21 cellular contexts compared by ENCODE assay signal in the genomic region with DNA sequence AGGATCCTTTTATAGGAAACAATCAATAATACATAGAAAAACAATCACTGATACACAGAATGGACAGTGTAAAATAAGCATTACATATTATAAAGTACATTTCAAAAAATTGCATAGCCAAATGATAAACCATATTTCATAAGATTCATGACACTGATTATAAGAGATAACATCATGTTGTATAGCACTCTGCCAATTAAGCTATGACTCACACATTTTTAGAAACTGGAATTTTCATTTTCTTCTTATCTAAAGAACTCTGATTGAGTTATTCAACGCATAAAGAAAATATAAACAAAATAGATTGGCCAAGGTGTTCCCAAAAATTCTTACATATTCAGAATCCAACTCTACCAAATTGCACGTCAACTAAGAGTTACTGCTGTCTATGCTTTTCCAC. TPM values are rescaled to one million over a fixed set of nuclear protein-coding genes. Genes with fewer than 3 reads are reported as not detected.
DNase-seq lines count a peak whose midpoint lies in the region; ATAC-seq and TF ChIP-seq lines count a peak whose summit lies in the region.
"Had no signal": no experiment of that assay in that cellular context is flagged by ENCODE, and none has a peak within 500 bp of the region (broad histone marks: within the 10 kb centered on the region; RNA-seq: fewer than 3 reads in every experiment).

No MANE protein-coding gene starts in this region.

- H3K36me3 ChIP-seq in SK-N-SH (replicated peaks in 1 of 2; ENCODE audit: control insufficient read depth in 1 of 2, insufficient read depth in 2 of 2, low read length in 1 of 2) (no peaks in the 10 kb centered on the region), adipocyte (ENCODE audit: control insufficient read depth, insufficient read depth, low read length, severe bottlenecking) (no peaks in the 10 kb centered on the region)
- H3K36me3 ChIP-seq: BE2C; BLaER1 treated with 17β-estradiol and CSF1 and Interleukin-3, amounts not matched to agents 10 nM and 100 nM had no signal

- no peak overlapping the region for H3K27ac ChIP-seq in SK-N-SH (ENCODE audit: low read depth in 2 of 2, low read length in 1 of 2)
- H3K27ac ChIP-seq: A549; BLaER1 treated with 17β-estradiol and CSF1 and Interleukin-3, amounts not matched to agents 10 nM and 100 nM; GM23248 had no signal

- H4K20me1 ChIP-seq in SK-N-SH (ENCODE audit: insufficient read depth): no peaks in the 10 kb centered on the region
- H4K20me1 ChIP-seq: BLaER1 treated with 17β-estradiol and CSF1 and Interleukin-3, amounts not matched to agents 10 nM and 100 nM had no signal

- TF ChIP-seq CTCF in SK-N-SH (IDR thresholded peaks at IDR 0.05): no peak
- no peak for TF ChIP-seq CTCF in glutamatergic neuron (IDR thresholded peaks at IDR 0.05; ENCODE audit: partially characterized antibody, unreplicated experiment)

- H3K4me1 Mint-ChIP-seq in glutamatergic neuron (ENCODE audit: low read depth, unreplicated experiment): peaks cover 44% of the 10 kb centered on the region

- H3K27me3 Mint-ChIP-seq in glutamatergic neuron (ENCODE audit: unreplicated experiment): peaks cover 11% of the 10 kb centered on the region

- H3K4me1 ChIP-seq in SK-N-SH (ENCODE audit: control insufficient read depth in 1 of 2, insufficient read depth in 2 of 2, low read depth in 1 of 2, low read length in 1 of 2) (peaks cover 0 to 3% of the 10 kb centered on the region in 2 experiments; a peak in 1 of 4 replicates), adipocyte (ENCODE audit: control insufficient read depth, insufficient read depth, low read length) (peaks cover 50% of the 10 kb centered on the region)
- H3K4me1 ChIP-seq: A549, BE2C had no signal

- no peak for TF ChIP-seq EP300 in SK-N-SH (IDR thresholded peaks at IDR 0.05; ENCODE audit: borderline replicate concordance in 1 of 2, low read depth in 1 of 2, low read length in 1 of 2)

- H3K9me3 Mint-ChIP-seq in glutamatergic neuron (ENCODE audit: unreplicated experiment): peaks cover 19% of the 10 kb centered on the region
- H3K9me3 Mint-ChIP-seq: CD14-positive monocyte; CD4-positive, alpha-beta T cell had no signal

- H3K9ac ChIP-seq in SK-N-SH (no peak overlapping the region), adipocyte (ENCODE audit: low read length) (no peak overlapping the region)
- H3K9ac ChIP-seq: BLaER1 treated with 17β-estradiol and CSF1 and Interleukin-3, amounts not matched to agents 10 nM and 100 nM; GM23248 had no signal

- H2AFZ ChIP-seq in SK-N-SH (ENCODE audit: low read depth): no peak overlapping the region
- H2AFZ ChIP-seq: GM23248 had no signal

- POLR2A ChIA-PET in SK-N-SH (lab: Yijun Ruan, JAX): no interaction called here

- H3K4me2 ChIP-seq in SK-N-SH: no peak overlapping the region
- H3K4me2 ChIP-seq: A549 had no signal

- H3K4me3 Mint-ChIP-seq in glutamatergic neuron (ENCODE audit: unreplicated experiment): peak overlapping the region; percentile 98
- H3K4me3 Mint-ChIP-seq: CD14-positive monocyte; CD4-positive, alpha-beta T cell; CD8-positive, alpha-beta memory T cell had no signal

- DNase-seq in SK-N-SH: no peak
- DNase-seq in adipocyte (ENCODE audit: low read depth): no peak
- DNase-seq in glutamatergic neuron: no peak
- DNase-seq in activated CD8-positive, alpha-beta memory T cell treated with anti-CD3 and anti-CD28 coated beads, Interleukin-2, amount 50 U/mL, for 48 hours: no peak
- no peak for DNase-seq in anterior cingulate cortex (lab: John Stamatoyannopoulos, UW)
- DNase-seq: 8988T; ACHN; AML-193; BE2C; CD4-positive, alpha-beta T cell; CD8-positive, alpha-beta memory T cell; DMS53; DMS79 treated with DMSO at 0.1 percent for 48 hours; GF-D8; GM23248; HCEC 1CT had no signal

- no peaks in the 10 kb centered on the region for H3F3A ChIP-seq in SK-N-SH (replicated peaks; ENCODE audit: insufficient read depth)

- TF ChIP-seq RAD21 in SK-N-SH (IDR thresholded peaks at IDR 0.05; ENCODE audit: low read length): no peak

- H3K9me2 ChIP-seq in SK-N-SH: no peaks in the 10 kb centered on the region

- H3K27me3 ChIP-seq in SK-N-SH (ENCODE audit: insufficient read depth) (peaks cover 8% of the 10 kb centered on the region; the same call in 1 of the 2 replicates), adipocyte (replicated peaks; ENCODE audit: control insufficient read depth, insufficient read depth, low read length) (no peaks in the 10 kb centered on the region)
- H3K27me3 ChIP-seq: BE2C; BLaER1 treated with 17β-estradiol and CSF1 and Interleukin-3, amounts not matched to agents 10 nM and 100 nM had no signal

- WGBS in SK-N-SH (ENCODE audit: low lambda C conversion rate): 20% methylated on average over 2 of the region's 2 CpGs

- ATAC-seq in SK-N-SH treated with all-trans-retinoic acid at 6 μM for 48 hours (no peak), GM21360 (IDR thresholded peaks at IDR 0.05; ENCODE audit: unreplicated experiment) (no peak)
- ATAC-seq: A549 had no signal

- peaks cover 8% of the 10 kb centered on the region for H3K36me3 Mint-ChIP-seq in glutamatergic neuron (ENCODE audit: unreplicated experiment)
- H3K36me3 Mint-ChIP-seq: CD8-positive, alpha-beta memory T cell had no signal

- CTCF ChIA-PET in SK-N-SH (lab: Yijun Ruan, JAX): interaction anchor here (1.0 kb wide), 1 partner anchor 12 kb away, joined by 4 read pairs; no protein-coding TSS in a partner anchor

- H3K4me3 ChIP-seq in SK-N-SH (ENCODE audit: low read depth in 2 of 2, low read length in 1 of 2): no peak overlapping the region
- H3K4me3 ChIP-seq in adipocyte (ENCODE audit: low read length): peak overlapping the region; percentile 10
- H3K4me3 ChIP-seq: A549; BLaER1 treated with 17β-estradiol and CSF1 and Interleukin-3, amounts not matched to agents 10 nM and 100 nM; GM23248 had no signal

- H3K27ac Mint-ChIP-seq in glutamatergic neuron (ENCODE audit: unreplicated experiment): peak overlapping the region; percentile 87
- H3K27ac Mint-ChIP-seq: CD14-positive monocyte; CD4-positive, alpha-beta T cell; CD8-positive, alpha-beta memory T cell had no signal

- H3K9me3 ChIP-seq in SK-N-SH (no peaks in the 10 kb centered on the region), adipocyte (ENCODE audit: control insufficient read depth, low read length) (no peaks in the 10 kb centered on the region)
- H3K9me3 ChIP-seq: A549, BE2C had no signal

- no peaks in the 10 kb centered on the region for H3K79me2 ChIP-seq in SK-N-SH (ENCODE audit: insufficient read depth)

TF ChIP-seq in SK-N-SH treated with all-trans-retinoic acid at 6 μM for 48 hours, 23 proteins besides CTCF, POLR2A, EP300 and RAD21:
- peak; percentile 32; the same call in 1 of the 2 replicates for TF ChIP-seq ISL1 (CRISPR knock-in tag; IDR thresholded peaks at IDR 0.05)
- TF ChIP-seq, protein P1, sequence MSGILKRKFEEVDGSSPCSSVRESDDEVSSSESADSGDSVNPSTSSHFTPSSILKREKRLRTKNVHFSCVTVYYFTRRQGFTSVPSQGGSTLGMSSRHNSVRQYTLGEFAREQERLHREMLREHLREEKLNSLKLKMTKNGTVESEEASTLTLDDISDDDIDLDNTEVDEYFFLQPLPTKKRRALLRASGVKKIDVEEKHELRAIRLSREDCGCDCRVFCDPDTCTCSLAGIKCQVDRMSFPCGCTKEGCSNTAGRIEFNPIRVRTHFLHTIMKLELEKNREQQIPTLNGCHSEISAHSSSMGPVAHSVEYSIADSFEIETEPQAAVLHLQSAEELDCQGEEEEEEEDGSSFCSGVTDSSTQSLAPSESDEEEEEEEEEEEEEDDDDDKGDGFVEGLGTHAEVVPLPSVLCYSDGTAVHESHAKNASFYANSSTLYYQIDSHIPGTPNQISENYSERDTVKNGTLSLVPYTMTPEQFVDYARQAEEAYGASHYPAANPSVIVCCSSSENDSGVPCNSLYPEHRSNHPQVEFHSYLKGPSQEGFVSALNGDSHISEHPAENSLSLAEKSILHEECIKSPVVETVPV (CRISPR knock-in tag; IDR thresholded peaks at IDR 0.05): no peak

TF ChIP-seq in SK-N-SH, 30 proteins besides CTCF, POLR2A, EP300 and RAD21:
- TF ChIP-seq TAF1 (IDR thresholded peaks at IDR 0.05; ENCODE audit: borderline replicate concordance, low read depth, low read length): no peak
- TF ChIP-seq NFIC (IDR thresholded peaks at IDR 0.05; ENCODE audit: borderline replicate concordance): no peak
- TF ChIP-seq RFX5 (IDR thresholded peaks at IDR 0.05; ENCODE audit: low read length): no peak
- TF ChIP-seq, protein P2, sequence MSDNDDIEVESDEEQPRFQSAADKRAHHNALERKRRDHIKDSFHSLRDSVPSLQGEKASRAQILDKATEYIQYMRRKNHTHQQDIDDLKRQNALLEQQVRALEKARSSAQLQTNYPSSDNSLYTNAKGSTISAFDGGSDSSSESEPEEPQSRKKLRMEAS (IDR thresholded peaks at IDR 0.05; ENCODE audit: low read depth): no peak

RNA-seq across cellular contexts. Expression of gene EPB41L3, which starts 5.9 kb away (rescaled TPM):
- polyA plus RNA-seq in SK-N-SH (2012; rRNA removed): 0.15 and 0.84 TPM in 2 replicates
- 0.22 and 0.32 TPM in 2 replicates for polyA plus RNA-seq in SK-N-SH (2012; cell fraction: cytosol; rRNA removed)
- polyA plus RNA-seq in SK-N-SH (2012; cell fraction: nucleus; rRNA removed): 0.21 and 0.39 TPM in 2 replicates
- 368 TPM for total RNA-seq in glutamatergic neuron (ENCODE audit: unreplicated experiment)
- polyA plus RNA-seq: CD8-positive, alpha-beta memory T cell had no signal
